In genomic region chr20:8449120-8449519, GRCh38 we compare ENCODE assay signal across 1 cellular context.
TF ChIP-seq lines count a peak whose summit lies in the region.

No MANE protein-coding gene starts in this region.

TF ChIP-seq in GM23338, 12 proteins besides CTCF, POLR2A, EP300 and RAD21 (continued from another document):
- TF ChIP-seq ZNF462 (CRISPR knock-in tag; IDR thresholded peaks at IDR 0.05), result no peak
